In genomic region chr15:58407786-58408185, GRCh38 we compare ENCODE assay signal across 24 cellular contexts. TPM values are rescaled to one million over a fixed set of nuclear protein-coding genes. Genes with fewer than 3 reads are reported as not detected.
DNase-seq lines count a peak whose midpoint lies in the region; ATAC-seq and TF ChIP-seq lines count a peak whose summit lies in the region.
"Had no signal": no experiment of that assay in that cellular context is flagged by ENCODE, and none has a peak within 500 bp of the region (broad histone marks: within the 10 kb centered on the region; RNA-seq: fewer than 3 reads in every experiment).

No MANE protein-coding gene starts in this region.

- in situ Hi-C loops in IMR-90 (cut with MboI; ENCODE audit: low sequenced_read_pairs), result no loop called here

- dilution Hi-C loops in IMR-90 (cut with HindIII; ENCODE audit: low sequenced_read_pairs, unreplicated experiment), result no loop called here

- H3K4me1 Mint-ChIP-seq in neural crest cell, result peaks cover 31% of the 10 kb centered on the region

- TF ChIP-seq RAD21 in IMR-90 (IDR thresholded peaks at IDR 0.05; ENCODE audit: low read length), result no peak

- no peaks in the 10 kb centered on the region for H3K36me3 Mint-ChIP-seq in neural crest cell (ENCODE audit: low read depth)
- H3K36me3 Mint-ChIP-seq: CD4-positive, alpha-beta memory T cell; naive thymus-derived CD8-positive, alpha-beta T cell had no signal

- peak overlapping the region; percentile 43 for H3K27ac Mint-ChIP-seq in neural crest cell (ENCODE audit: unreplicated experiment)
- H3K27ac Mint-ChIP-seq: activated CD8-positive, alpha-beta memory T cell treated with anti-CD3 and anti-CD28 coated beads, Interleukin-2, amount 10 ng/mL, durations not matched to agents 7 days and 5 days; activated T-cell treated with anti-CD3 and anti-CD28 coated beads, Interleukin-2, amount 50 U/mL, for 72 hours; CD4-positive, alpha-beta memory T cell had no signal

- no peak overlapping the region for H4K8ac ChIP-seq in IMR-90 (ENCODE audit: low read depth in 2 of 2, low read length in 2 of 2)

- no peak overlapping the region for H3K4ac ChIP-seq in IMR-90 (ENCODE audit: low read depth, low read length)

- DNase-seq in NCI-H748 (lab: John Stamatoyannopoulos, UW; ENCODE audit: unreplicated experiment) (peak; percentile 62), NCI-H748 treated with DMSO at 0.1 percent for 48 hours (lab: John Stamatoyannopoulos, UW) (no peak), IMR-90 (no peak), NCI-H774 (lab: John Stamatoyannopoulos, UW) (peak; percentile 2), neural crest cell (ENCODE audit: low read depth, low spot score) (no peak), NCI-H2107 treated with DMSO at 0.1 percent for 48 hours (lab: John Stamatoyannopoulos, UW; ENCODE audit: unreplicated experiment) (no peak), H7 (no peak)
- DNase-seq: activated CD4-positive, alpha-beta T cell treated with anti-CD3 and anti-CD28 coated beads, Interleukin-2, amount 50 U/mL, for 4 hours; activated CD8-positive, alpha-beta memory T cell treated with anti-CD3 and anti-CD28 coated beads, Interleukin-2, amount 10 ng/mL, durations not matched to agents 7 days and 5 days; activated naive CD4-positive, alpha-beta T cell; activated T-cell treated with anti-CD3 and anti-CD28 coated beads, Interleukin-2, amount 50 U/mL, for 72 hours; body of pancreas; CD4-positive, alpha-beta memory T cell; naive thymus-derived CD8-positive, alpha-beta T cell; NK-92 treated with Interleukin-12 subunit alpha and Interleukin-12 subunit beta, amount 100 ng/mL, for 24 hours; PC-3; SK-N-SH; stimulated activated CD4-positive, alpha-beta T cell treated with anti-CD3 and anti-CD28 coated beads, Interleukin-4, amount 100 ng/mL, for 24 hours had no signal

- 0 out of 2 replicates have a peak, but pooled peaks cover 4% of the 10 kb centered on the region for H3K9me1 ChIP-seq in IMR-90 (ENCODE audit: insufficient read depth, low read length)

- no peaks in the 10 kb centered on the region for H4K20me1 ChIP-seq in IMR-90 (ENCODE audit: insufficient read depth, low read length)

- H2AK9ac ChIP-seq in IMR-90 (replicated peaks; ENCODE audit: low read depth, low read length, poor library complexity), result no peak overlapping the region

- no TSS peak for BruUV-seq in IMR-90 (replicated peaks; lab: Mats Ljungman, UMichigan)

- no peak overlapping the region for H4K91ac ChIP-seq in IMR-90 (ENCODE audit: insufficient read depth, low read depth, low read length)

- 0 out of 3 replicates have a peak overlapping the region, but pooled peaks have one; percentile 2 for H2BK15ac ChIP-seq in IMR-90 (ENCODE audit: low read depth, low read length)

- intact Hi-C loops in IMR-90 (cut with micrococcal nuclease), result no loop called here

- H3K27me3 Mint-ChIP-seq in neural crest cell (ENCODE audit: low read depth), result no peaks in the 10 kb centered on the region
- H3K27me3 Mint-ChIP-seq: activated CD8-positive, alpha-beta memory T cell treated with anti-CD3 and anti-CD28 coated beads, Interleukin-2, amount 10 ng/mL, durations not matched to agents 7 days and 5 days; naive thymus-derived CD8-positive, alpha-beta T cell had no signal

- H3K27me3 ChIP-seq in IMR-90 (ENCODE audit: control insufficient read depth, insufficient read depth, low read length) (no peaks in the 10 kb centered on the region), H7 (ENCODE audit: control insufficient read depth, insufficient read depth, low read length) (no peaks in the 10 kb centered on the region)
- H3K27me3 ChIP-seq: body of pancreas, tibial nerve had no signal

- no peaks in the 10 kb centered on the region for H3K79me1 ChIP-seq in IMR-90 (ENCODE audit: low read depth in 1 of 2, low read length in 2 of 2)

- TF ChIP-seq POLR2A in IMR-90 (IDR thresholded peaks at IDR 0.05; ENCODE audit: low read depth, low read length), result no peak

- no peak overlapping the region for H2AK5ac ChIP-seq in IMR-90 (ENCODE audit: low read depth, low read length)

- no peak overlapping the region for H2BK5ac ChIP-seq in IMR-90 (ENCODE audit: low read depth, low read length, poor library complexity, severe bottlenecking)

- no peak overlapping the region for H2AFZ ChIP-seq in IMR-90 (replicated peaks; ENCODE audit: low read length, poor library complexity)

- H3K36me3 ChIP-seq in IMR-90 (ENCODE audit: control insufficient read depth, insufficient read depth, low read length), result no peaks in the 10 kb centered on the region
- H3K36me3 ChIP-seq in H7 (replicated peaks; ENCODE audit: control insufficient read depth, insufficient read depth, low read length), result no peaks in the 10 kb centered on the region
- H3K36me3 ChIP-seq: tibial nerve had no signal

- no peaks in the 10 kb centered on the region for H3K9me3 ChIP-seq in IMR-90 (ENCODE audit: control insufficient read depth, insufficient read depth, low read length)
- H3K9me3 ChIP-seq: body of pancreas, SK-N-SH, tibial nerve had no signal

- H2BK120ac ChIP-seq in IMR-90 (ENCODE audit: low read depth, low read length), result no peak overlapping the region

- no peak for TF ChIP-seq CTCF in IMR-90 (conservative IDR thresholded peaks at IDR 0.05; ENCODE audit: low read depth, low read length)
- no peak for TF ChIP-seq CTCF in neural crest cell (conservative IDR thresholded peaks at IDR 0.05)

- H4K5ac ChIP-seq in IMR-90 (ENCODE audit: low read depth, low read length), result no peak overlapping the region

- H3K4me3 Mint-ChIP-seq in neural crest cell, result no peak overlapping the region
- H3K4me3 Mint-ChIP-seq: activated CD8-positive, alpha-beta memory T cell treated with anti-CD3 and anti-CD28 coated beads, Interleukin-2, amount 10 ng/mL, durations not matched to agents 7 days and 5 days; activated T-cell treated with anti-CD3 and anti-CD28 coated beads, Interleukin-2, amount 50 U/mL, for 72 hours; CD4-positive, alpha-beta memory T cell; naive thymus-derived CD8-positive, alpha-beta T cell had no signal

- H3K18ac ChIP-seq in IMR-90 (ENCODE audit: low read depth, low read length), result no peak overlapping the region

- no peak overlapping the region for H3K23ac ChIP-seq in IMR-90 (ENCODE audit: low read depth, low read length)

- no peak overlapping the region for H3K27ac ChIP-seq in IMR-90 (ENCODE audit: insufficient read depth, low read length)
- H3K27ac ChIP-seq: body of pancreas, tibial nerve had no signal

- H2BK20ac ChIP-seq in IMR-90 (ENCODE audit: low read depth, low read length), result no peak overlapping the region

- no peaks in the 10 kb centered on the region for H3K9me3 Mint-ChIP-seq in neural crest cell
- H3K9me3 Mint-ChIP-seq: activated T-cell treated with anti-CD3 and anti-CD28 coated beads, Interleukin-2, amount 50 U/mL, for 72 hours; naive thymus-derived CD8-positive, alpha-beta T cell had no signal

- no peak overlapping the region for H3K9ac ChIP-seq in IMR-90 (ENCODE audit: low read depth, low read length)
- H3K9ac ChIP-seq: SK-N-SH had no signal

- H3K4me3 ChIP-seq in IMR-90 (ENCODE audit: insufficient read depth, low read depth, low read length) (no peak overlapping the region), H7 (ENCODE audit: insufficient read depth, low read depth, low read length) (no peak overlapping the region)
- H3K4me3 ChIP-seq: body of pancreas, lung, tibial nerve had no signal

- CTCF ChIA-PET in IMR-90 (lab: Yijun Ruan, JAX), result interaction anchor here (0.7 kb wide), 1 partner anchor 12 kb away, joined by 3 read pairs; no protein-coding TSS in a partner anchor

- H3K4me1 ChIP-seq in IMR-90 (ENCODE audit: control insufficient read depth, insufficient read depth, low read length), result no peaks in the 10 kb centered on the region
- H3K4me1 ChIP-seq: body of pancreas, tibial nerve had no signal

- H3K56ac ChIP-seq in IMR-90 (ENCODE audit: extremely low read depth, insufficient read depth, low read length), result no peak overlapping the region

- H3K14ac ChIP-seq in IMR-90 (replicated peaks; ENCODE audit: low read depth, low read length), result no peak overlapping the region

- WGBS in IMR-90 (ENCODE audit: extremely low coverage in 2 of 2, insufficient read length in 1 of 2), 2 experiments, result 90% methylated on average over 2 of the region's 4 CpGs; no CpG with 5 or more reads in 1 of the 2 experiments

- POLR2A ChIA-PET in IMR-90 (lab: Charles Lee; ENCODE audit: unreplicated experiment), result no interaction called here

- no peak for ATAC-seq in IMR-90 (ENCODE audit: low read depth)
- no peak for ATAC-seq in HG03521 (IDR thresholded peaks at IDR 0.05; ENCODE audit: unreplicated experiment)
- ATAC-seq: activated CD8-positive, alpha-beta memory T cell treated with anti-CD3 and anti-CD28 coated beads, Interleukin-2, amount 10 ng/mL, durations not matched to agents 7 days and 5 days; activated T-cell treated with anti-CD3 and anti-CD28 coated beads, Interleukin-2, amount 50 U/mL, for 72 hours; body of pancreas; naive thymus-derived CD8-positive, alpha-beta T cell; PC-3 had no signal

- H3K4me2 ChIP-seq in IMR-90 (ENCODE audit: low read depth, low read length), result no peak overlapping the region
- H3K4me2 ChIP-seq: SK-N-SH had no signal

TF ChIP-seq in IMR-90, 13 proteins besides CTCF, POLR2A, EP300 and RAD21 (continues in another document):
- TF ChIP-seq ELK1 (IDR thresholded peaks at IDR 0.05; ENCODE audit: borderline replicate concordance, low read depth, low read length) (no peak), MXI1 (IDR thresholded peaks at IDR 0.05; ENCODE audit: borderline replicate concordance, low read depth, low read length) (no peak), RFX5 (IDR thresholded peaks at IDR 0.05; ENCODE audit: low read depth, low read length) (no peak), CHD1 (IDR thresholded peaks at IDR 0.05; ENCODE audit: low read depth, low read length) (no peak)

RNA-seq across cellular contexts. Expression of gene LIPC, which starts 24.0 kb away (rescaled TPM):
- total RNA-seq in IMR-90 (2012; rRNA removed) (under 0.01 TPM in 1 of 2 replicates, not detected in the other), neural crest cell (not detected in 2 replicates)
- polyA plus RNA-seq in IMR-90 (2012; rRNA removed), result 0.07 and 0.14 TPM in 2 replicates
- polyA plus RNA-seq in IMR-90 (2012; cell fraction: cytosol; rRNA removed), result 0.05 and 0.19 TPM in 2 replicates
- polyA plus RNA-seq in IMR-90 (2012; cell fraction: nucleus; rRNA removed; ENCODE audit: low replicate concordance), result 0.12 TPM in 1 of 2 replicates, not detected in the other
- total RNA-seq in H7 (2014; rRNA removed; shearing (Covaris generic)), result not detected in 2 replicates
- total RNA-seq: chondrocyte, endothelial cell of umbilical vein, osteocyte, PC-3 had no signal
- polyA plus RNA-seq: endothelial cell of umbilical vein, SK-N-SH had no signal

Comparison
In these comparisons a context has a peak if more than half of its experiments do, and no peak if none do; other contexts are left out.
1. DNase-seq: peak in NCI-H748 (single experiment) and NCI-H774 (single experiment); none in NCI-H748 treated with DMSO at 0.1 percent for 48 hours (single experiment), IMR-90 (single experiment), neural crest cell (single experiment), NCI-H2107 treated with DMSO at 0.1 percent for 48 hours (single experiment) and H7 (single experiment).